Comparison of ENCODE assay signal across 1 cellular context in genomic region chr6:34030831-34031566, GRCh38.
TF ChIP-seq lines count a peak whose summit lies in the region.

No MANE protein-coding gene starts in this region.

TF ChIP-seq in GM23338, 12 proteins besides CTCF, POLR2A, EP300 and RAD21 (continued from another document):
- no peak for TF ChIP-seq ZNF462 (CRISPR knock-in tag; IDR thresholded peaks at IDR 0.05)
- TF ChIP-seq STAT1 (IDR thresholded peaks at IDR 0.05; ENCODE audit: unreplicated experiment), result no peak
- no peak for TF ChIP-seq JUNB (IDR thresholded peaks at IDR 0.05; ENCODE audit: unreplicated experiment)
- TF ChIP-seq EZH2 (IDR thresholded peaks at IDR 0.05; ENCODE audit: low read depth, unreplicated experiment), result no peak
- TF ChIP-seq ZNF114 (CRISPR knock-in tag; IDR thresholded peaks at IDR 0.05), result no peak
